ENCODE assay signal across 9 cellular contexts in the genomic region with DNA sequence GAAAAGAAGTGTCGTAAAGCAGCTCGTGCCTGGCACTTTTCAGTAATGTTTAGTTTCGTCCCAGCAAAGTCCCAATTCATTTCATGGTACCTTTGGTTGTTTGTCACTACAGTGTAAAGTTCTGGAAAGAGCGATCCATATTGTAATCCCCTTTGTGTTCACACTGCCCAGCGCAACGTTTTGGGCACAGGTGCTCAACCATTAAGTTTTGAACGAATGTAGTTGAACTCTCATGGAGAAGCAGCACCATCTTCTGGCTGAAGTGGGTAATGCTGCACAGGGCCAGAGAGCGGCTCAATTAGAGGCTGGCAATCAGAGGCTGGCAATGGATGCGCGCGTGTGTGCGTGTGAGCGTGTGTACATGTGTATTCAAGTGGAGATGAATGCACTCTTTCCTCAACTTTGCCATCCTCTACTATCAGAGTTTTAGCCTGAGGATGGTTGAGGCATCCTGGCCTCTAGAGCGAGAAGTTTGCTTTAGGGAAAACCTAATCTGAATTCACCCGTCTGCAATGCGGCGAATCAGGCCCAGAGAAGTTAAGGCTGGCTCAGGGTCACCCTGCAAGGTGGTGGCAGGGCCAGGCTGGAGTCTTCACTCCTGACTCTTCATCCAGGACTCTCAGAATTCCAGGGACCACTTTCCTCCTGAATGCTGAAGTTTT. TPM values are rescaled to one million over a fixed set of nuclear protein-coding genes. Genes with fewer than 3 reads are reported as not detected.
A peak's percentile ranks its signal among the peaks of the same experiment; 100 is the strongest.
DNase-seq lines count a peak whose midpoint lies in the region; ATAC-seq and TF ChIP-seq lines count a peak whose summit lies in the region.
"Had no signal": no experiment of that assay in that cellular context is flagged by ENCODE, and none has a peak within 500 bp of the region (broad histone marks: within the 10 kb centered on the region; RNA-seq: fewer than 3 reads in every experiment).

No MANE protein-coding gene starts in this region.

- ATAC-seq in GM21526 (IDR thresholded peaks at IDR 0.05; ENCODE audit: low FRiP score, unreplicated experiment) = no peak

- DNase-seq in ACHN (peak; percentile 68), H4 (ENCODE audit: low spot score) (peak; percentile 66), NCI-H345 treated with DMSO at 0.1 percent for 48 hours (lab: John Stamatoyannopoulos, UW; ENCODE audit: unreplicated experiment) (peak; percentile 67), cardiac fibroblast (ENCODE audit: low read depth in 2 of 2) (peak; percentile 74), kidney tubule cell (ENCODE audit: low spot score) (peak; percentile 73)
- peak; percentile 58 to 87 (median 68) for DNase-seq in activated CD4-positive, CD25-positive, alpha-beta regulatory T cell (lab: John Stamatoyannopoulos, UW)
- DNase-seq in stimulated activated CD4-positive, alpha-beta T cell treated with anti-CD3 and anti-CD28 coated beads, Interleukin-2, amount 100 ng/mL, for 48 hours = peak; percentile 91 to 93

- H3K4me3 ChIP-seq in cardiac fibroblast (replicated peaks in 1 of 2; ENCODE audit: low read depth in 2 of 2, low read length in 2 of 2) = no peak overlapping the region

- in situ Hi-C loops in ACHN (cut with HindIII; ENCODE audit: low pct_ligation_motif_present, low pct_unique_long_range_greater_than_20kb, low sequenced_read_pairs) = no loop called here

- TF ChIP-seq CTCF in cardiac fibroblast (IDR thresholded peaks at IDR 0.05; ENCODE audit: low read depth, low read length) = peak; percentile 98

RNA-seq across cellular contexts. Expression of a gene that starts 29.9 kb away (rescaled TPM):
- 10.6 and 14.5 TPM in 2 replicates for total RNA-seq in H4 (2014; rRNA removed; shearing (Covaris generic))

RNA-seq across cellular contexts. Expression of a gene that starts 35.1 kb away (rescaled TPM):
- 0.02 TPM in 1 of 2 replicates, not detected in the other for total RNA-seq in H4 (2014; rRNA removed; shearing (Covaris generic))
- total RNA-seq: urinary bladder had no signal

RNA-seq across cellular contexts. Expression of a gene that starts 53.7 kb away (rescaled TPM):
- not detected in 2 replicates for total RNA-seq in H4 (2014; rRNA removed; shearing (Covaris generic))
- total RNA-seq: urinary bladder had no signal
